ENCODE assay signal across 8 cellular contexts in genomic region chr19:1354496-1355257, GRCh38. TPM values are rescaled to one million over a fixed set of nuclear protein-coding genes. Genes with fewer than 3 reads are reported as not detected.
A peak's percentile ranks its signal among the peaks of the same experiment; 100 is the strongest.
DNase-seq lines count a peak whose midpoint lies in the region; ATAC-seq and TF ChIP-seq lines count a peak whose summit lies in the region.

No MANE protein-coding gene starts in this region.

- no peaks in the 10 kb centered on the region for H3K9me3 ChIP-seq in colonic mucosa

- H3K4me3 ChIP-seq in colonic mucosa = peak overlapping the region; percentile 86

- H3K36me3 ChIP-seq in colonic mucosa = no peaks in the 10 kb centered on the region

- peak; percentile 62 to 67 for DNase-seq in AML-193 (lab: John Stamatoyannopoulos, UW)
- DNase-seq in NCI-H460 (ENCODE audit: extremely low read depth, low read depth) = peak; percentile 74
- DNase-seq in activated CD4-positive, alpha-beta T cell treated with anti-CD3 and anti-CD28 coated beads for 48 hours = peak; percentile 86
- peak; percentile 91 for DNase-seq in colonic mucosa
- DNase-seq in left lobe of liver (ENCODE audit: low spot score) = peak; percentile 93
- peak; percentile 84 to 89 for DNase-seq in stimulated activated CD4-positive, alpha-beta T cell treated with anti-CD3 and anti-CD28 coated beads, Interleukin-2, amount 100 ng/mL, for 24 hours

- H3K27ac ChIP-seq in colonic mucosa = peak overlapping the region; percentile 86

- intact Hi-C loops in colonic mucosa (cut with DNase I) = loop anchor here (5.0 kb wide), 1 partner anchor 72 kb away; no protein-coding TSS in a partner anchor

- TF ChIP-seq POLR2A in GM19099 (IDR thresholded peaks at IDR 0.05; ENCODE audit: extremely low read depth, insufficient read length, low read depth) = peak; percentile 82

- H3K9ac ChIP-seq in colonic mucosa (ENCODE audit: low read depth in 2 of 2, low read length in 2 of 2) = peak overlapping the region; percentile 84 to 93

- H3K4me1 ChIP-seq in colonic mucosa = no peaks in the 10 kb centered on the region

- ATAC-seq in HG03378 (IDR thresholded peaks at IDR 0.05; ENCODE audit: unreplicated experiment) (peak; percentile 55), left lobe of liver (peak; percentile 93)

- no peak for TF ChIP-seq CTCF in colonic mucosa (IDR thresholded peaks at IDR 0.05)

- no peaks in the 10 kb centered on the region for H3K27me3 ChIP-seq in colonic mucosa

RNA-seq across cellular contexts. Expression of gene NDUFS7, which starts 29.0 kb away (rescaled TPM):
- total RNA-seq in NCI-H460 (2014; rRNA removed; shearing (Covaris generic)) = 52.3 and 78.2 TPM in 2 replicates
- 179 and 242 TPM in 2 replicates for polyA plus RNA-seq in NCI-H460 (2014; cell fraction: nucleus; rRNA removed)
- total RNA-seq in colonic mucosa (100 to 1,000 TPM; 192 to 244 TPM), left lobe of liver (105 TPM)

RNA-seq across cellular contexts. Expression of gene GAMT, which starts 46.7 kb away (rescaled TPM):
- 9.7 and 10.3 TPM in 2 replicates for total RNA-seq in NCI-H460 (2014; rRNA removed; shearing (Covaris generic))
- polyA plus RNA-seq in NCI-H460 (2014; cell fraction: nucleus; rRNA removed) = 33.3 and 46.9 TPM in 2 replicates
- 1 to 10 TPM; 3.3 to 3.7 TPM for total RNA-seq in colonic mucosa
- total RNA-seq in left lobe of liver = 214 TPM

RNA-seq across cellular contexts. Expression of gene DAZAP1, which starts 52.7 kb away (rescaled TPM):
- total RNA-seq in NCI-H460 (2014; rRNA removed; shearing (Covaris generic)) = 101 and 122 TPM in 2 replicates
- polyA plus RNA-seq in NCI-H460 (2014; cell fraction: nucleus; rRNA removed) = 138 and 174 TPM in 2 replicates
- total RNA-seq in colonic mucosa = 100 to 1,000 TPM in 1 of 2 donors, 10 to 100 TPM in 1; 92.9 to 210 TPM
- total RNA-seq in left lobe of liver = 48.1 TPM

Comparison
In these comparisons a context has a peak if more than half of its experiments do, and no peak if none do; other contexts are left out.
1. Peak in every context shown above with its lines: DNase-seq, ATAC-seq, H3K4me3 ChIP-seq and H3K27ac ChIP-seq.
2. RNA of gene GAMT, which starts 46.7 kb away (total RNA-seq): 214 TPM in left lobe of liver (single experiment); 9.7 to 10.3 TPM in NCI-H460 and 3.3 to 3.7 TPM in colonic mucosa; every median in the first group is over 10 times any median in the second.